Comparison of ENCODE assay signal across 21 cellular contexts in genomic region chr9:3336951-3337350, GRCh38.
DNase-seq lines count a peak whose midpoint lies in the region; ATAC-seq and TF ChIP-seq lines count a peak whose summit lies in the region.
"Had no signal": no experiment of that assay in that cellular context is flagged by ENCODE, and none has a peak within 500 bp of the region (broad histone marks: within the 10 kb centered on the region; RNA-seq: fewer than 3 reads in every experiment).

No MANE protein-coding gene starts in this region.

- ATAC-seq in activated T-cell treated with anti-CD3 and anti-CD28 coated beads, Interleukin-2, amount 50 U/mL, for 72 hours (replicated peaks in 1 of 2) = no peak
- ATAC-seq in T-cell (replicated peaks in 1 of 4) = no peak
- no peak for ATAC-seq in HG02759 (IDR thresholded peaks at IDR 0.05; ENCODE audit: unreplicated experiment)
- ATAC-seq: effector memory CD8-positive, alpha-beta T cell; natural killer cell; stimulated activated memory B cell treated with anti-CD40 and anti-IgM and Interleukin-4, amounts not matched to agents 10 μg/mL and 1 μg/mL and 100 μg/mL, for 72 hours had no signal

- H3K9ac ChIP-seq in SK-N-SH (no peak overlapping the region), fibroblast of lung (ENCODE audit: insufficient read depth, low read length) (no peak overlapping the region)

- H3K36me3 ChIP-seq in SK-N-SH (replicated peaks in 1 of 2; ENCODE audit: control insufficient read depth in 1 of 2, insufficient read depth in 2 of 2, low read length in 1 of 2) (no peaks in the 10 kb centered on the region), fibroblast of lung (ENCODE audit: control insufficient read depth, insufficient read depth, low read length) (no peaks in the 10 kb centered on the region)
- H3K36me3 ChIP-seq: pancreas, thyroid gland had no signal

- POLR2A ChIA-PET in SK-N-SH (lab: Yijun Ruan, JAX) (no interaction called here), T-cell (lab: Charles Lee) (interaction anchor here in 1 of 2 donors (0.6 kb wide), 1 partner anchor 345 kb away, joined by 3 read pairs; no protein-coding TSS in a partner anchor)

- 97% methylated on average over 3 of the region's 3 CpGs for WGBS in SK-N-SH (ENCODE audit: low lambda C conversion rate)

- H3K4me2 ChIP-seq in SK-N-SH (no peak overlapping the region), fibroblast of lung (ENCODE audit: extremely low read depth, insufficient read depth, low read length) (no peak overlapping the region)

- CTCF ChIA-PET in SK-N-SH (lab: Yijun Ruan, JAX) = no interaction called here
- CTCF ChIA-PET in T-cell (lab: Charles Lee) = no interaction called here

- H3K9me2 ChIP-seq in SK-N-SH = no peaks in the 10 kb centered on the region

- peak overlapping the region; percentile 74 for H3K27ac Mint-ChIP-seq in activated T-cell treated with anti-CD3 and anti-CD28 coated beads, Interleukin-2, amount 50 U/mL, for 24 hours
- no peak overlapping the region for H3K27ac Mint-ChIP-seq in activated T-cell treated with anti-CD3 and anti-CD28 coated beads, Interleukin-2, amount 50 U/mL, for 72 hours
- H3K27ac Mint-ChIP-seq in T-cell = no peak overlapping the region
- H3K27ac Mint-ChIP-seq: activated naive CD4-positive, alpha-beta T cell treated with anti-CD3 and anti-CD28 coated beads, Interleukin-2, amount 10 ng/mL, durations not matched to agents 7 days and 5 days; B cell; stimulated activated memory B cell treated with anti-CD40 and anti-IgM and Interleukin-4, amounts not matched to agents 10 μg/mL and 1 μg/mL and 100 μg/mL, for 72 hours had no signal

- peaks cover 37% of the 10 kb centered on the region for H3K4me1 Mint-ChIP-seq in activated T-cell treated with anti-CD3 and anti-CD28 coated beads, Interleukin-2, amount 50 U/mL, for 24 hours (ENCODE audit: low read depth)
- H3K4me1 Mint-ChIP-seq in activated T-cell treated with anti-CD3 and anti-CD28 coated beads, Interleukin-2, amount 50 U/mL, for 72 hours (ENCODE audit: low read depth) = peaks cover 28% of the 10 kb centered on the region
- H3K4me1 Mint-ChIP-seq in T-cell = peaks cover 0 to 17% (median 13%) of the 10 kb centered on the region in 3 donors
- H3K4me1 Mint-ChIP-seq: B cell had no signal

- no peak overlapping the region for H3K4me3 ChIP-seq in SK-N-SH (ENCODE audit: low read depth in 2 of 2, low read length in 1 of 2)
- no peak overlapping the region for H3K4me3 ChIP-seq in fibroblast of lung (replicated peaks in 1 of 4; ENCODE audit: control extremely low read depth in 1 of 4, insufficient read depth in 1 of 4, low read depth in 3 of 4, low read length in 4 of 4)
- H3K4me3 ChIP-seq in skin epidermis = no peak overlapping the region
- H3K4me3 ChIP-seq: pancreas, thyroid gland had no signal

- H3K9me3 ChIP-seq in SK-N-SH (no peaks in the 10 kb centered on the region), fibroblast of lung (ENCODE audit: control insufficient read depth, insufficient read depth, low read depth, low read length) (no peaks in the 10 kb centered on the region)
- H3K9me3 ChIP-seq: pancreas, thyroid gland had no signal

- H3K27ac ChIP-seq in SK-N-SH (ENCODE audit: low read depth in 2 of 2, low read length in 1 of 2) (peak overlapping the region; percentile 47 to 76), fibroblast of lung (ENCODE audit: insufficient read depth, low read length) (no peak overlapping the region), skin epidermis (peak overlapping the region in 16 of 21 experiments; percentile 3 to 78 (median 44))

- H3K4me1 ChIP-seq in SK-N-SH (ENCODE audit: control insufficient read depth in 1 of 2, insufficient read depth in 2 of 2, low read depth in 1 of 2, low read length in 1 of 2) = peaks cover 3 to 4% of the 10 kb centered on the region in 2 experiments; a peak in 2 of 4 replicates
- H3K4me1 ChIP-seq in fibroblast of lung (ENCODE audit: control insufficient read depth, extremely low read depth, insufficient read depth, low read length) = peaks cover 8% of the 10 kb centered on the region

- no peaks in the 10 kb centered on the region for H3K27me3 ChIP-seq in SK-N-SH (ENCODE audit: insufficient read depth)
- no peaks in the 10 kb centered on the region for H3K27me3 ChIP-seq in fibroblast of lung (ENCODE audit: control insufficient read depth, insufficient read depth, low read length)
- H3K27me3 ChIP-seq: pancreas, thyroid gland had no signal

- no peak overlapping the region for H2AFZ ChIP-seq in SK-N-SH (ENCODE audit: low read depth)
- H2AFZ ChIP-seq in fibroblast of lung (ENCODE audit: low read length) = peak overlapping the region; percentile 94

- TF ChIP-seq EP300 in SK-N-SH (IDR thresholded peaks at IDR 0.05; ENCODE audit: borderline replicate concordance in 1 of 2, low read depth in 1 of 2, low read length in 1 of 2) = no peak

- H3K36me3 Mint-ChIP-seq in activated T-cell treated with anti-CD3 and anti-CD28 coated beads, Interleukin-2, amount 50 U/mL, for 24 hours (ENCODE audit: low read depth) = peaks cover 12% of the 10 kb centered on the region
- peaks cover 4 to 6% of the 10 kb centered on the region in 2 donors for H3K36me3 Mint-ChIP-seq in activated T-cell treated with anti-CD3 and anti-CD28 coated beads, Interleukin-2, amount 50 U/mL, for 72 hours (ENCODE audit: insufficient read depth in 2 of 2)
- H3K36me3 Mint-ChIP-seq in T-cell = peaks cover 20% of the 10 kb centered on the region
- H3K36me3 Mint-ChIP-seq: activated naive CD4-positive, alpha-beta T cell treated with anti-CD3 and anti-CD28 coated beads, Interleukin-2, amount 10 ng/mL, durations not matched to agents 7 days and 5 days; natural killer cell had no signal

- no peaks in the 10 kb centered on the region for H3K9me3 Mint-ChIP-seq in activated T-cell treated with anti-CD3 and anti-CD28 coated beads, Interleukin-2, amount 50 U/mL, for 24 hours
- H3K9me3 Mint-ChIP-seq in activated T-cell treated with anti-CD3 and anti-CD28 coated beads, Interleukin-2, amount 50 U/mL, for 72 hours = peaks cover 0 to 2% of the 10 kb centered on the region in 2 donors
- H3K9me3 Mint-ChIP-seq in T-cell = peaks cover 2 to 3% (median 3%) of the 10 kb centered on the region in 3 donors
- H3K9me3 Mint-ChIP-seq: activated naive CD4-positive, alpha-beta T cell treated with anti-CD3 and anti-CD28 coated beads, Interleukin-2, amount 10 ng/mL, durations not matched to agents 7 days and 5 days; activated T-cell treated with anti-CD3 and anti-CD28 coated beads, Interleukin-2, amount 50 U/mL, for 4 hours; effector memory CD8-positive, alpha-beta T cell had no signal

- TF ChIP-seq CTCF in SK-N-SH (IDR thresholded peaks at IDR 0.05) = no peak
- TF ChIP-seq CTCF in fibroblast of lung (conservative IDR thresholded peaks at IDR 0.05 in 1 of 2, IDR thresholded peaks at IDR 0.05 in 1 of 2; ENCODE audit: low read depth in 1 of 2, low read length in 2 of 2) = no peak

- TF ChIP-seq RAD21 in SK-N-SH (IDR thresholded peaks at IDR 0.05; ENCODE audit: low read length) = no peak

- H4K20me1 ChIP-seq in SK-N-SH (ENCODE audit: insufficient read depth) (no peaks in the 10 kb centered on the region), fibroblast of lung (ENCODE audit: control insufficient read depth, extremely low read depth, insufficient read depth, low read length) (no peaks in the 10 kb centered on the region)

- H3K27me3 Mint-ChIP-seq in activated T-cell treated with anti-CD3 and anti-CD28 coated beads, Interleukin-2, amount 50 U/mL, for 24 hours = no peaks in the 10 kb centered on the region
- H3K27me3 Mint-ChIP-seq in activated T-cell treated with anti-CD3 and anti-CD28 coated beads, Interleukin-2, amount 50 U/mL, for 72 hours (ENCODE audit: low read depth) = no peaks in the 10 kb centered on the region
- H3K27me3 Mint-ChIP-seq in T-cell = no peaks in the 10 kb centered on the region
- H3K27me3 Mint-ChIP-seq: activated naive CD4-positive, alpha-beta T cell treated with anti-CD3 and anti-CD28 coated beads, Interleukin-2, amount 10 ng/mL, durations not matched to agents 7 days and 5 days; B cell; effector memory CD8-positive, alpha-beta T cell; stimulated activated memory B cell treated with anti-CD40 and anti-IgM and Interleukin-4, amounts not matched to agents 10 μg/mL and 1 μg/mL and 100 μg/mL, for 72 hours had no signal

- no peak overlapping the region for H3K4me3 Mint-ChIP-seq in activated T-cell treated with anti-CD3 and anti-CD28 coated beads, Interleukin-2, amount 50 U/mL, for 24 hours
- H3K4me3 Mint-ChIP-seq in activated T-cell treated with anti-CD3 and anti-CD28 coated beads, Interleukin-2, amount 50 U/mL, for 72 hours = no peak overlapping the region
- no peak overlapping the region for H3K4me3 Mint-ChIP-seq in T-cell
- H3K4me3 Mint-ChIP-seq: activated naive CD4-positive, alpha-beta T cell treated with anti-CD3 and anti-CD28 coated beads, Interleukin-2, amount 10 ng/mL, durations not matched to agents 7 days and 5 days; activated T-cell treated with anti-CD3 and anti-CD28 coated beads, Interleukin-2, amount 50 U/mL, for 4 hours; B cell; effector memory CD8-positive, alpha-beta T cell; natural killer cell; stimulated activated memory B cell treated with anti-CD40 and anti-IgM and Interleukin-4, amounts not matched to agents 10 μg/mL and 1 μg/mL and 100 μg/mL, for 72 hours had no signal

- peaks cover 9% of the 10 kb centered on the region for H3F3A ChIP-seq in SK-N-SH (replicated peaks; ENCODE audit: insufficient read depth)

- H3K79me2 ChIP-seq in SK-N-SH (ENCODE audit: insufficient read depth) (no peaks in the 10 kb centered on the region), fibroblast of lung (ENCODE audit: control insufficient read depth, insufficient read depth, low read length) (no peaks in the 10 kb centered on the region)

- DNase-seq in activated T-cell treated with anti-CD3 and anti-CD28 coated beads, Interleukin-2, amount 50 U/mL, for 24 hours = no peak
- DNase-seq in activated T-cell treated with anti-CD3 and anti-CD28 coated beads, Interleukin-2, amount 50 U/mL, for 72 hours = no peak
- no peak for DNase-seq in SK-N-SH
- DNase-seq in fibroblast of lung (ENCODE audit: low read depth in 2 of 2) = no peak
- no peak for DNase-seq in DMS153 (lab: John Stamatoyannopoulos, UW)
- DNase-seq in T-cell = no peak
- DNase-seq: activated naive CD4-positive, alpha-beta T cell treated with anti-CD3 and anti-CD28 coated beads, Interleukin-2, amount 10 ng/mL, durations not matched to agents 7 days and 5 days; activated T-cell treated with anti-CD3 and anti-CD28 coated beads, Interleukin-2, amount 50 U/mL, for 4 hours; DMS53; effector memory CD8-positive, alpha-beta T cell; GF-D8; mesendoderm; natural killer cell; NCI-H187; NCI-H69; pancreas; thyroid gland had no signal

TF ChIP-seq in SK-N-SH, 30 proteins besides CTCF, POLR2A, EP300 and RAD21 (continues in another document):
- TF ChIP-seq CHD2 (IDR thresholded peaks at IDR 0.05; ENCODE audit: low read length, partially characterized antibody) (no peak), TEAD4 (IDR thresholded peaks at IDR 0.05; ENCODE audit: borderline replicate concordance, insufficient read depth) (no peak), POLR2AphosphoS5 (IDR thresholded peaks at IDR 0.05; ENCODE audit: low read depth, low read length) (no peak), NFIC (IDR thresholded peaks at IDR 0.05; ENCODE audit: borderline replicate concordance) (no peak), ELF1 (IDR thresholded peaks at IDR 0.05) (no peak), NRF1 (IDR thresholded peaks at IDR 0.05; ENCODE audit: low read depth, low read length) (no peak), YY1 (IDR thresholded peaks at IDR 0.05; ENCODE audit: low read depth) (no peak), GATA2 (CRISPR knock-in tag; IDR thresholded peaks at IDR 0.05) (no peak)
